ENCODE assay signal across 8 cellular contexts in the genomic region with DNA sequence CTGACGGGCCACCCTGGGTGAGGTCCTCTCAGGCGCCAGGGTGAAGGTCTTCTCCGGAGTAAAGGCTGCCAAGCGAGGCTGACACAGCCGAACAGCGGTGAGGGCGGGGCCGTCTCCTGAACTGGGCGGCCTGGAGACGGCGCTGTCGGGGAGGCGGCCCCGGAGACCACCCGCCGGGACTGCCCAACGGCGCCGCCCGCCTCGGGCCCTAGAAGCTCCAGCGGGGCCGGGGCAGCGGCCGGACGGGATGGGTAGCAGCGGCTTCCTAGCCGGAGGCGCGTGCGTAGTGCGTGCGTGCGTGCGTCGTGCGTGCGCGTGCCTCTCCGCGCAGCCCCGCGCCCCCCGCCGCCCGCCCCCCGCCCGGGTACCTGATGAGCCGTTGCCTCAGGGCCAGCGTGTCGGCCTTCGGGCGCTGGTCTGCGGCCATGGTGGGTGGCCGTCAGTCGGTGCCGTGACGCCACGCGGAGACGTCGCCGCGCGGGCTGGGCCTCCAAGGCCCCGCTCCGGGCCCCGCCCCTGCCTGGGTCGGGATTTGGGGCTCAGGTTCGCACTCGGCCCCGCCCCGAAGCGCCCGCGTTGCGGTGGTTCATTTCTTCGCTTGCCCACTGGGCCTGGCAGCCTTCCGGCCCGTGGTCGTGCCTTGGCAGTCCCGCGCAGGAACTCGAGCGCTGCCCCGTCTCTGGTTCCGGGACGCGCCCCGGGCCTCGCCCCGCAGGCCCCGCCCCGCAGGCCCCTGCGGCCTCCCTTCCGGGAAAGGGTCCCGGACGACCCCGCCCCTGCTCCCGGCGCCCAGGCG. TPM values are rescaled to one million over a fixed set of nuclear protein-coding genes. Genes with fewer than 3 reads are reported as not detected.
DNase-seq lines count a peak whose midpoint lies in the region; ATAC-seq and TF ChIP-seq lines count a peak whose summit lies in the region.

A gene (minus strand): TSS at position 679 of the 796 bp plus-strand sequence. CDS start 252 bp downstream, at position 427.

- ATAC-seq in GM19463 (IDR thresholded peaks at IDR 0.05; ENCODE audit: unreplicated experiment) (peak; percentile 63), gastroesophageal sphincter (peak; percentile 83)

- H3K4me3 Mint-ChIP-seq in activated naive CD4-positive, alpha-beta T cell treated with anti-CD3 and anti-CD28 coated beads for 36 hours, result peak within 1 kb of the TSS; percentile 86

- TF ChIP-seq CTCF in gastroesophageal sphincter (IDR thresholded peaks at IDR 0.05), result peak in 1 of 4 experiments; percentile 18

- H3K27me3 Mint-ChIP-seq in activated naive CD4-positive, alpha-beta T cell treated with anti-CD3 and anti-CD28 coated beads for 36 hours (ENCODE audit: low read depth), result no peaks in the 10 kb centered on the region

- H3K27ac ChIP-seq in SJCRH30 (peak within 1 kb of the TSS; percentile 71), gastroesophageal sphincter (peak within 1 kb of the TSS; percentile 86 to 99 (median 94)), thymus (ENCODE audit: low read depth) (peak within 1 kb of the TSS; percentile 97)

- TF ChIP-seq POLR2A in gastroesophageal sphincter (IDR thresholded peaks at IDR 0.05), result peak; percentile 52 to 63

- H3K4me1 ChIP-seq in SJCRH30, result peaks cover 5% of the 10 kb centered on the region; the same call in 1 of the 2 replicates
- H3K4me1 ChIP-seq in gastroesophageal sphincter, result peaks cover 0 to 60% (median 18%) of the 10 kb centered on the region in 3 donors
- H3K4me1 ChIP-seq in thymus (ENCODE audit: control insufficient read depth, insufficient read depth, low read length), result peaks cover 14% of the 10 kb centered on the region

- H3K36me3 ChIP-seq in SJCRH30 (peaks cover 33% of the 10 kb centered on the region), gastroesophageal sphincter (peaks cover 0 to 40% of the 10 kb centered on the region in 2 donors), thymus (ENCODE audit: control insufficient read depth, insufficient read depth) (peaks cover 36% of the 10 kb centered on the region)

- TF ChIP-seq EP300 in gastroesophageal sphincter (IDR thresholded peaks at IDR 0.05), result no peak

- no peaks in the 10 kb centered on the region for H3K9me3 Mint-ChIP-seq in activated naive CD4-positive, alpha-beta T cell treated with anti-CD3 and anti-CD28 coated beads for 36 hours

- H3K27me3 ChIP-seq in SJCRH30 (no peaks in the 10 kb centered on the region; the same call in 1 of the 2 replicates), gastroesophageal sphincter (no peaks in the 10 kb centered on the region), thymus (ENCODE audit: control insufficient read depth, insufficient read depth) (no peaks in the 10 kb centered on the region)

- DNase-seq in DMS53 (lab: John Stamatoyannopoulos, UW), result peak; percentile 89
- peak; percentile 64 for DNase-seq in HK-2 (ENCODE audit: unreplicated experiment)
- DNase-seq in SJCRH30, result peak; percentile 78 to 80
- peak; percentile 63 for DNase-seq in activated naive CD4-positive, alpha-beta T cell treated with anti-CD3 and anti-CD28 coated beads for 36 hours
- peak in 48 of 56 donors; percentile 28 to 87 (median 68) for DNase-seq in nucleus accumbens (lab: John Stamatoyannopoulos, UW)

- WGBS in gastroesophageal sphincter (ENCODE audit: low coverage in 1 of 2), 2 donors, result no CpG with 5 or more reads among the region's 102 CpGs
- under 1% methylated on average over 102 of the region's 102 CpGs for WGBS in thymus

- H3K4me3 ChIP-seq in SJCRH30 (peak within 1 kb of the TSS; percentile 85), gastroesophageal sphincter (peak within 1 kb of the TSS; percentile 67 to 97), thymus (ENCODE audit: low read length) (peak within 1 kb of the TSS; percentile 89)

- intact Hi-C loops in activated naive CD4-positive, alpha-beta T cell treated with anti-CD3 and anti-CD28 coated beads for 36 hours (cut with micrococcal nuclease), result loop anchor here (1.0 to 10.0 kb wide), 4 partner anchors 28 to 912 kb away; a partner anchor contains a TSS

- CTCF ChIA-PET in activated naive CD4-positive, alpha-beta T cell treated with anti-CD3 and anti-CD28 coated beads for 36 hours (lab: Charles Lee), result interaction anchor here (1.0 kb wide), 1 partner anchor 48 kb away, joined by 3 read pairs; no protein-coding TSS in a partner anchor

- peaks cover 39% of the 10 kb centered on the region for H3K36me3 Mint-ChIP-seq in activated naive CD4-positive, alpha-beta T cell treated with anti-CD3 and anti-CD28 coated beads for 36 hours (ENCODE audit: low read depth)

- H3K27ac Mint-ChIP-seq in activated naive CD4-positive, alpha-beta T cell treated with anti-CD3 and anti-CD28 coated beads for 36 hours, result peak within 1 kb of the TSS; percentile 80

- H3K4me1 Mint-ChIP-seq in activated naive CD4-positive, alpha-beta T cell treated with anti-CD3 and anti-CD28 coated beads for 36 hours (ENCODE audit: low read depth), result peaks cover 55% of the 10 kb centered on the region

- H3K9me3 ChIP-seq in SJCRH30 (replicated peaks), result no peaks in the 10 kb centered on the region
- no peaks in the 10 kb centered on the region for H3K9me3 ChIP-seq in gastroesophageal sphincter
- H3K9me3 ChIP-seq in thymus (ENCODE audit: control insufficient read depth), result no peaks in the 10 kb centered on the region

RNA-seq across cellular contexts. Expression of the gene that starts here (rescaled TPM):
- total RNA-seq in SJCRH30 (2014; rRNA removed; shearing (Covaris generic)), result 16.0 and 21.2 TPM in 2 replicates
- total RNA-seq in activated naive CD4-positive, alpha-beta T cell treated with anti-CD3 and anti-CD28 coated beads for 36 hours, result 10 to 100 TPM; 50.9 to 51.2 TPM
- 10 to 100 TPM; 37.3 to 51.2 (median 41.6) TPM for total RNA-seq in gastroesophageal sphincter
- polyA plus RNA-seq in thymus, result 116 TPM

Comparison
In these comparisons a context has a peak if more than half of its experiments do, and no peak if none do; other contexts are left out.
1. Peak in every context shown above with its lines: DNase-seq, ATAC-seq, H3K4me3 ChIP-seq and H3K27ac ChIP-seq.